Comparison of ENCODE assay signal across 24 cellular contexts in the genomic region with DNA sequence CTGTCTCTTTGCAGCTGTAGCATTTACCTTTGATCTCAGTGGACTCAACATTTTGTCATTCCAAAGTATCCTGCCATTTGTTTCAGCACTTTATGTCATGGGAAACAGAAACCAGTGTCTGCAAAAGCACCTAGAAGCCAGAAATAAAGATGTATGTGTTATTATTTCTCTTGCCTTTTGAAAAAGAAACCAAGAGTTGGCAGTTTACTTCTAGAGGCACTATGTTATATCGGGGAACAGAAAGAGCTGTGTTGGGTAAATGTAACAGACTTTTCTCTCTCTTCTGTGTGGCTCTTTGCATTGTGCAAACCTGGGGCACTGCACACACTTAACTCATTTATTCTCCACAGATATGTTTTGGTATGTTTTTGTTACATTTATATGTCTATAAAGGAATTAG.
"Had no signal": no experiment of that assay in that cellular context is flagged by ENCODE, and none has a peak within 500 bp of the region (broad histone marks: within the 10 kb centered on the region; RNA-seq: fewer than 3 reads in every experiment).

No MANE protein-coding gene starts in this region.

- H3K4me1 ChIP-seq: SJSA1 had no signal

- H3K36me3 ChIP-seq: SJSA1 had no signal

- H3K27me3 ChIP-seq: SJSA1 had no signal

- H3K9ac ChIP-seq: KMS-11 had no signal

- H3K4me3 ChIP-seq: K562, SJSA1, SK-N-MC had no signal

- H3K27ac ChIP-seq: HL-60, KMS-11, SJSA1, SK-N-MC had no signal

- H3K9me3 ChIP-seq: SJSA1 had no signal

- H3K4me2 ChIP-seq: KMS-11 had no signal

- DNase-seq: Kasumi-1, MV-4-11, NCI-H1048, NCI-H1105, NCI-H1417, NCI-H1436 treated with DMSO at 0.1 percent for 48 hours, NCI-H1694, NCI-H1930, NCI-H2081, NCI-H2107, NCI-H2227 treated with DMSO at 0.1 percent for 48 hours, NCI-H524, NCI-H526 treated with DMSO at 0.1 percent for 48 hours, NCI-H748 treated with DMSO at 0.1 percent for 48 hours, Right ventricle myocardium superior, RPMI8226, SIG-M5 had no signal

- FAIRE-seq: HTR-8/SVneo, K562, RCC 7860 had no signal

- ATAC-seq: K562 had no signal
